ENCODE assay signal across 8 cellular contexts in the genomic region with DNA sequence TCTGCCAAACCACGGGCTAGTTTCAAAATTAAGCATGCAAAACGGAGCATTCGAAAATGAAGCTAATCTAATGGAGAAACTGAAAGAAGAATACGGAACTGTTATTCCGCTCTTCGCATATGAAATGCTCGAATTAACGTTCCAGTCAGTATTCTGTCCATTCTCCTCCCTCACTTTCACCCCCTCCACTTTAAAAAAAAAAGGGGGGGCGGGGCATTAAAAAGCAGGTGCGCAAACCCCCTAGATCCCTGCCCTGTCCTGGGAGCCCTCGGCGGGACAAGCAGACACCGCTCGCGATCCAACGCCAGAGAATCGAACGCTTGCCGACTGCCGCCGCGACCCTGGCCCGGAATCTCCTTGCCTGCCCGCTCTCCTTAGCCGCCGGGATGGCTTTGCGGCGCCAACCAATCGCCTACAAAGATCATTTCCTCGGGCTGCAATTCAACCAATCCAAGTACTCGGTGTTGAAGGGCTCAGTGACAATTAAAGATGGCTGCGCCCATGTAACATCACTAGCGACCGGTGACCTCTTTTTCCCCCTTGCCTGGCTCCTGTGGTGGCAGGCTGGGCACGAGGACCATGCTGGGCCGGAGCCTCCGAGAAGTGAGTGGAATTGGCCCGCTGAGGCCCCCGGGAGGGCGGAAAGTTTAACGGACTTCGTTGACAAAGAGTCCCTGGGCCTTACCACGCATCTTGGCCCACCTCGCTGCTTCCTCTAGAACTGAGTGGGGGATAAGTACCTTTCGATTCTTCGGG. TPM values are rescaled to one million over a fixed set of nuclear protein-coding genes. Genes with fewer than 3 reads are reported as not detected.
DNase-seq lines count a peak whose midpoint lies in the region; ATAC-seq and TF ChIP-seq lines count a peak whose summit lies in the region.

A gene with protein sequence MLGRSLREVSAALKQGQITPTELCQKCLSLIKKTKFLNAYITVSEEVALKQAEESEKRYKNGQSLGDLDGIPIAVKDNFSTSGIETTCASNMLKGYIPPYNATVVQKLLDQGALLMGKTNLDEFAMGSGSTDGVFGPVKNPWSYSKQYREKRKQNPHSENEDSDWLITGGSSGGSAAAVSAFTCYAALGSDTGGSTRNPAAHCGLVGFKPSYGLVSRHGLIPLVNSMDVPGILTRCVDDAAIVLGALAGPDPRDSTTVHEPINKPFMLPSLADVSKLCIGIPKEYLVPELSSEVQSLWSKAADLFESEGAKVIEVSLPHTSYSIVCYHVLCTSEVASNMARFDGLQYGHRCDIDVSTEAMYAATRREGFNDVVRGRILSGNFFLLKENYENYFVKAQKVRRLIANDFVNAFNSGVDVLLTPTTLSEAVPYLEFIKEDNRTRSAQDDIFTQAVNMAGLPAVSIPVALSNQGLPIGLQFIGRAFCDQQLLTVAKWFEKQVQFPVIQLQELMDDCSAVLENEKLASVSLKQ (plus strand): TSS at position 476 of the 756 bp plus-strand sequence. CDS start 104 bp downstream, at position 580.
A gene with protein sequence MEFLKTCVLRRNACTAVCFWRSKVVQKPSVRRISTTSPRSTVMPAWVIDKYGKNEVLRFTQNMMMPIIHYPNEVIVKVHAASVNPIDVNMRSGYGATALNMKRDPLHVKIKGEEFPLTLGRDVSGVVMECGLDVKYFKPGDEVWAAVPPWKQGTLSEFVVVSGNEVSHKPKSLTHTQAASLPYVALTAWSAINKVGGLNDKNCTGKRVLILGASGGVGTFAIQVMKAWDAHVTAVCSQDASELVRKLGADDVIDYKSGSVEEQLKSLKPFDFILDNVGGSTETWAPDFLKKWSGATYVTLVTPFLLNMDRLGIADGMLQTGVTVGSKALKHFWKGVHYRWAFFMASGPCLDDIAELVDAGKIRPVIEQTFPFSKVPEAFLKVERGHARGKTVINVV (minus strand): TSS at position 396 of the 756 bp plus-strand sequence. CDS start 477 bp downstream, outside the sequence.

- H2AFZ ChIP-seq in SK-N-SH (ENCODE audit: low read depth): peak within 1 kb of the TSS; percentile 100

- POLR2A ChIA-PET in SK-N-SH (lab: Yijun Ruan, JAX): no interaction called here

- H3K4me1 ChIP-seq in SK-N-SH (ENCODE audit: control insufficient read depth in 1 of 2, insufficient read depth in 2 of 2, low read depth in 1 of 2, low read length in 1 of 2): peaks cover 4 to 11% of the 10 kb centered on the region in 2 experiments; a peak in 3 of 4 replicates
- H3K4me1 ChIP-seq in testis: peaks cover 8% of the 10 kb centered on the region

- H3K4me3 ChIP-seq in GM08714 (ENCODE audit: low read length) (peak within 1 kb of the TSS; percentile 89), NB4 (ENCODE audit: low read depth, low read length) (peak within 1 kb of the TSS; percentile 95), SK-N-SH (ENCODE audit: low read depth in 2 of 2, low read length in 1 of 2) (peak within 1 kb of the TSS; percentile 78 to 98), testis (peak within 1 kb of the TSS; percentile 72 to 83)

- H3K79me2 ChIP-seq in SK-N-SH (ENCODE audit: insufficient read depth): peaks cover 52% of the 10 kb centered on the region

- peak within 1 kb of the TSS; percentile 94 for H3K9ac ChIP-seq in SK-N-SH

- H3K9me3 ChIP-seq in SK-N-SH (peaks cover 5% of the 10 kb centered on the region; the same call in 1 of the 2 replicates), testis (no peaks in the 10 kb centered on the region)

- peak within 1 kb of the TSS; percentile 99 for H3K4me3 Mint-ChIP-seq in activated naive CD4-positive, alpha-beta T cell treated with anti-CD3 and anti-CD28 coated beads, Interleukin-2, amount 50 U/mL, for 24 hours

- peaks cover 2% of the 10 kb centered on the region for H3K36me3 Mint-ChIP-seq in activated naive CD4-positive, alpha-beta T cell treated with anti-CD3 and anti-CD28 coated beads, Interleukin-2, amount 50 U/mL, for 24 hours

- peak within 1 kb of the TSS; percentile 90 for H3K4me2 ChIP-seq in SK-N-SH

- no peaks in the 10 kb centered on the region for H4K20me1 ChIP-seq in SK-N-SH (ENCODE audit: insufficient read depth)

- H3K36me3 ChIP-seq in SK-N-SH (replicated peaks in 1 of 2; ENCODE audit: control insufficient read depth in 1 of 2, insufficient read depth in 2 of 2, low read length in 1 of 2) (no peaks in the 10 kb centered on the region), testis (ENCODE audit: low read depth, missing control alignments) (no peaks in the 10 kb centered on the region)

- peak; percentile 57 for TF ChIP-seq POLR2A in NB4 (IDR thresholded peaks at IDR 0.05; ENCODE audit: extremely low read depth, insufficient read length)
- TF ChIP-seq POLR2A in testis (IDR thresholded peaks at IDR 0.05): no peak

- H3K27ac Mint-ChIP-seq in activated naive CD4-positive, alpha-beta T cell treated with anti-CD3 and anti-CD28 coated beads, Interleukin-2, amount 50 U/mL, for 24 hours: peak within 1 kb of the TSS; percentile 100

- peaks cover 50% of the 10 kb centered on the region for H3K4me1 Mint-ChIP-seq in activated naive CD4-positive, alpha-beta T cell treated with anti-CD3 and anti-CD28 coated beads, Interleukin-2, amount 50 U/mL, for 24 hours

- no peak for TF ChIP-seq CTCF in NB4 (IDR thresholded peaks at IDR 0.05; ENCODE audit: low read depth, low read length)
- TF ChIP-seq CTCF in SK-N-SH (IDR thresholded peaks at IDR 0.05): no peak
- TF ChIP-seq CTCF in omental fat pad (IDR thresholded peaks at IDR 0.05): no peak
- TF ChIP-seq CTCF in testis (IDR thresholded peaks at IDR 0.05): no peak

- no peaks in the 10 kb centered on the region for H3F3A ChIP-seq in SK-N-SH (replicated peaks; ENCODE audit: insufficient read depth)

- DNase-seq in NB4 (ENCODE audit: low read depth) (peak; percentile 97), SK-N-SH (peak; percentile 96), glomerular endothelial cell (ENCODE audit: extremely low read depth, low read depth, low spot score) (peak; percentile 80), omental fat pad (ENCODE audit: low spot score) (peak; percentile 63), testis (peak; percentile 93)

- H3K27ac ChIP-seq in SK-N-SH (ENCODE audit: low read depth in 2 of 2, low read length in 1 of 2) (peak within 1 kb of the TSS; percentile 73 to 81), testis (peak within 1 kb of the TSS; percentile 48 to 88)

- CTCF ChIA-PET in SK-N-SH (lab: Yijun Ruan, JAX): interaction anchor here (1.0 kb wide), 1 partner anchor 8 kb away, joined by 3 read pairs; no protein-coding TSS in a partner anchor

- TF ChIP-seq RAD21 in SK-N-SH (IDR thresholded peaks at IDR 0.05; ENCODE audit: low read length): no peak

- ATAC-seq in HG02571 (IDR thresholded peaks at IDR 0.05; ENCODE audit: unreplicated experiment) (peak; percentile 89), omental fat pad (ENCODE audit: low FRiP score) (peak; percentile 91)

- H3K27me3 ChIP-seq in SK-N-SH (ENCODE audit: insufficient read depth): no peaks in the 10 kb centered on the region
- H3K27me3 ChIP-seq in testis: no peaks in the 10 kb centered on the region

- H3K9me3 Mint-ChIP-seq in activated naive CD4-positive, alpha-beta T cell treated with anti-CD3 and anti-CD28 coated beads, Interleukin-2, amount 50 U/mL, for 24 hours: no peaks in the 10 kb centered on the region

- no peak for TF ChIP-seq EP300 in SK-N-SH (IDR thresholded peaks at IDR 0.05; ENCODE audit: borderline replicate concordance in 1 of 2, low read depth in 1 of 2, low read length in 1 of 2)

- no peaks in the 10 kb centered on the region for H3K9me2 ChIP-seq in SK-N-SH

- H3K27me3 Mint-ChIP-seq in activated naive CD4-positive, alpha-beta T cell treated with anti-CD3 and anti-CD28 coated beads, Interleukin-2, amount 50 U/mL, for 24 hours: no peaks in the 10 kb centered on the region

- under 1% methylated on average over 31 of the region's 46 CpGs for WGBS in SK-N-SH (ENCODE audit: low lambda C conversion rate)
- WGBS in testis, 2 donors: 0% methylated on average over 44 to 46 of the region's 46 CpGs

- intact Hi-C loops in testis (cut with DNase I; ENCODE audit: low total_unique reads): no loop called here

TF ChIP-seq in SK-N-SH, 30 proteins besides CTCF, POLR2A, EP300 and RAD21 (continues in another document):
- no peak for TF ChIP-seq FOXJ3 (CRISPR knock-in tag; IDR thresholded peaks at IDR 0.05)
- TF ChIP-seq, protein P1, sequence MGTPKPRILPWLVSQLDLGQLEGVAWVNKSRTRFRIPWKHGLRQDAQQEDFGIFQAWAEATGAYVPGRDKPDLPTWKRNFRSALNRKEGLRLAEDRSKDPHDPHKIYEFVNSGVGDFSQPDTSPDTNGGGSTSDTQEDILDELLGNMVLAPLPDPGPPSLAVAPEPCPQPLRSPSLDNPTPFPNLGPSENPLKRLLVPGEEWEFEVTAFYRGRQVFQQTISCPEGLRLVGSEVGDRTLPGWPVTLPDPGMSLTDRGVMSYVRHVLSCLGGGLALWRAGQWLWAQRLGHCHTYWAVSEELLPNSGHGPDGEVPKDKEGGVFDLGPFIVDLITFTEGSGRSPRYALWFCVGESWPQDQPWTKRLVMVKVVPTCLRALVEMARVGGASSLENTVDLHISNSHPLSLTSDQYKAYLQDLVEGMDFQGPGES (IDR thresholded peaks at IDR 0.05; ENCODE audit: low read depth, low read length): peak; percentile 66
- peak; percentile 76 for TF ChIP-seq TAF1 (IDR thresholded peaks at IDR 0.05; ENCODE audit: borderline replicate concordance, low read depth, low read length)
- peak; percentile 60 for TF ChIP-seq CHD2 (IDR thresholded peaks at IDR 0.05; ENCODE audit: low read length, partially characterized antibody)
- TF ChIP-seq RXRA (IDR thresholded peaks at IDR 0.05; ENCODE audit: borderline replicate concordance, low read depth): no peak
- 0 out of 2 replicates have a peak, but pooled peaks have one; percentile 35 for TF ChIP-seq RFX5 (IDR thresholded peaks at IDR 0.05; ENCODE audit: low read length)
- peak; percentile 95 for TF ChIP-seq MXI1 (IDR thresholded peaks at IDR 0.05; ENCODE audit: low read depth, low read length)
- TF ChIP-seq YY1 (IDR thresholded peaks at IDR 0.05; ENCODE audit: low read depth): peak; percentile 99
- TF ChIP-seq NFIC (IDR thresholded peaks at IDR 0.05; ENCODE audit: borderline replicate concordance): no peak
- no peak; the same call in 1 of the 2 replicates for TF ChIP-seq POLR2AphosphoS5 (IDR thresholded peaks at IDR 0.05; ENCODE audit: low read depth, low read length)
- TF ChIP-seq SMC3 (IDR thresholded peaks at IDR 0.05; ENCODE audit: low read depth, low read length): no peak

RNA-seq across cellular contexts. Expression of the first gene that starts in this region (rescaled TPM):
- polyA plus RNA-seq in SK-N-SH (2012; rRNA removed) (5.7 and 7.6 TPM in 2 replicates), testis (ENCODE audit: insufficient read depth, low read depth, low replicate concordance) (13.3 TPM)
- polyA plus RNA-seq in SK-N-SH (2012; cell fraction: cytosol; rRNA removed): 6.6 and 6.8 TPM in 2 replicates
- 4.3 and 8.2 TPM in 2 replicates for polyA plus RNA-seq in SK-N-SH (2012; cell fraction: nucleus; rRNA removed)
- total RNA-seq in glomerular endothelial cell (7.3 and 8.2 TPM in 2 replicates), omental fat pad (1 to 10 TPM; 6.8 to 8.0 (median 8.0) TPM), testis (1 to 10 TPM; 9.1 to 9.2 TPM)

RNA-seq across cellular contexts. Expression of the second gene that starts in this region (rescaled TPM):
- polyA plus RNA-seq in SK-N-SH (2012; rRNA removed) (4.3 and 4.9 TPM in 2 replicates), testis (ENCODE audit: insufficient read depth, low read depth, low replicate concordance) (9.9 TPM)
- polyA plus RNA-seq in SK-N-SH (2012; cell fraction: cytosol; rRNA removed): 5.8 and 6.2 TPM in 2 replicates
- 2.0 and 3.8 TPM in 2 replicates for polyA plus RNA-seq in SK-N-SH (2012; cell fraction: nucleus; rRNA removed)
- total RNA-seq in glomerular endothelial cell (2.5 and 7.6 TPM in 2 replicates), omental fat pad (1 to 10 TPM; 1.1 to 3.7 (median 2.7) TPM), testis (1 to 10 TPM; 9.8 to 9.9 TPM)

Comparison
In these comparisons a context has a peak if more than half of its experiments do, and no peak if none do; other contexts are left out.
1. Peak in every context shown above with its lines: DNase-seq, ATAC-seq, H3K4me3 ChIP-seq and H3K27ac ChIP-seq.